In genomic region chr21:46154955-46155513, GRCh38 we compare ENCODE assay signal across 24 cellular contexts. TPM values are rescaled to one million over a fixed set of nuclear protein-coding genes. Genes with fewer than 3 reads are reported as not detected.
DNase-seq lines count a peak whose midpoint lies in the region; ATAC-seq and TF ChIP-seq lines count a peak whose summit lies in the region.
"Had no signal": no experiment of that assay in that cellular context is flagged by ENCODE, and none has a peak within 500 bp of the region (broad histone marks: within the 10 kb centered on the region; RNA-seq: fewer than 3 reads in every experiment).

No MANE protein-coding gene starts in this region.

- H3K36me3 ChIP-seq in WERI-Rb-1 (peaks cover 6% of the 10 kb centered on the region), right lobe of liver (peaks cover 0 to 31% (median 15%) of the 10 kb centered on the region in 4 donors), testis (ENCODE audit: low read depth, missing control alignments) (no peaks in the 10 kb centered on the region)
- H3K36me3 ChIP-seq: brain microvascular endothelial cell, SJSA1 had no signal

- no peaks in the 10 kb centered on the region for H3K27me3 ChIP-seq in WERI-Rb-1 (ENCODE audit: insufficient read depth, low read depth, severe bottlenecking)
- H3K27me3 ChIP-seq in right lobe of liver = no peaks in the 10 kb centered on the region
- H3K27me3 ChIP-seq in testis = no peaks in the 10 kb centered on the region
- H3K27me3 ChIP-seq: brain microvascular endothelial cell, SJSA1 had no signal

- CTCF ChIA-PET in activated naive CD4-positive, alpha-beta T cell treated with anti-CD3 and anti-CD28 coated beads, Interleukin-2, amount 10 ng/mL, durations not matched to agents 7 days and 5 days (lab: Charles Lee) = no interaction called here

- H3K27ac ChIP-seq in WERI-Rb-1 (no peak overlapping the region), right lobe of liver (peak overlapping the region; percentile 91 to 99 (median 93)), testis (peak overlapping the region in 1 of 2 donors; percentile 88)
- H3K27ac ChIP-seq: brain microvascular endothelial cell, HL-60, SJSA1 had no signal

- H3K36me3 Mint-ChIP-seq in activated naive CD4-positive, alpha-beta T cell treated with anti-CD3 and anti-CD28 coated beads, Interleukin-2, amount 10 ng/mL, durations not matched to agents 7 days and 5 days = no peaks in the 10 kb centered on the region
- H3K36me3 Mint-ChIP-seq: activated naive CD8-positive, alpha-beta T cell; CD4-positive, CD25-positive, alpha-beta regulatory T cell; stimulated activated memory B cell treated with anti-CD40 and anti-IgM and Interleukin-4, amounts not matched to agents 10 μg/mL and 1 μg/mL and 100 μg/mL, for 72 hours had no signal

- intact Hi-C loops in right lobe of liver (cut with DNase I) = no loop called here
- intact Hi-C loops in testis (cut with DNase I; ENCODE audit: low total_unique reads) = no loop called here

- WGBS in right lobe of liver (ENCODE audit: insufficient coverage, low coverage, low lambda C conversion rate, missing lambda C conversion rate) = 33% methylated on average over 1 of the region's 16 CpGs
- 80 to 83% methylated on average over 12 to 16 of the region's 16 CpGs for WGBS in testis, 2 donors

- no peak overlapping the region for H3K4me3 Mint-ChIP-seq in activated naive CD4-positive, alpha-beta T cell treated with anti-CD3 and anti-CD28 coated beads, Interleukin-2, amount 10 ng/mL, durations not matched to agents 7 days and 5 days
- H3K4me3 Mint-ChIP-seq: activated naive CD8-positive, alpha-beta T cell; CD4-positive, CD25-positive, alpha-beta regulatory T cell; stimulated activated memory B cell treated with anti-CD40 and anti-IgM and Interleukin-4, amounts not matched to agents 10 μg/mL and 1 μg/mL and 100 μg/mL, for 72 hours had no signal

- H3K9me3 ChIP-seq in WERI-Rb-1 (ENCODE audit: severe bottlenecking) (no peaks in the 10 kb centered on the region), right lobe of liver (no peaks in the 10 kb centered on the region), testis (no peaks in the 10 kb centered on the region)
- H3K9me3 ChIP-seq: mucosa of descending colon, SJSA1 had no signal

- TF ChIP-seq POLR2A in right lobe of liver (IDR thresholded peaks at IDR 0.05) = no peak
- no peak for TF ChIP-seq POLR2A in testis (IDR thresholded peaks at IDR 0.05)

- peak; percentile 0 to 5 (median 0) for ATAC-seq in right lobe of liver
- ATAC-seq in HG02840 (IDR thresholded peaks at IDR 0.05; ENCODE audit: low FRiP score, unreplicated experiment) = no peak
- ATAC-seq: mucosa of descending colon; stimulated activated memory B cell treated with anti-CD40 and anti-IgM and Interleukin-4, amounts not matched to agents 10 μg/mL and 1 μg/mL and 100 μg/mL, for 72 hours had no signal

- peaks cover 0 to 34% (median 3%) of the 10 kb centered on the region in 4 donors for H3K4me1 ChIP-seq in right lobe of liver
- H3K4me1 ChIP-seq in testis = peaks cover 22% of the 10 kb centered on the region

- H3K4me3 ChIP-seq in WERI-Rb-1 (ENCODE audit: low read depth, low read length) = no peak overlapping the region
- peak overlapping the region; percentile 66 to 94 (median 87) for H3K4me3 ChIP-seq in right lobe of liver
- H3K4me3 ChIP-seq in testis = no peak overlapping the region
- H3K4me3 ChIP-seq: mucosa of descending colon, SJSA1 had no signal

- H3K27me3 Mint-ChIP-seq in activated naive CD4-positive, alpha-beta T cell treated with anti-CD3 and anti-CD28 coated beads, Interleukin-2, amount 10 ng/mL, durations not matched to agents 7 days and 5 days = peaks cover 3% of the 10 kb centered on the region
- H3K27me3 Mint-ChIP-seq: activated naive CD8-positive, alpha-beta T cell had no signal

- DNase-seq in activated naive CD4-positive, alpha-beta T cell treated with anti-CD3 and anti-CD28 coated beads, Interleukin-2, amount 10 ng/mL, durations not matched to agents 7 days and 5 days = peak; percentile 14
- DNase-seq in activated naive CD4-positive, alpha-beta T cell treated with Interleukin-2 at 50 U/mL for 16 hours = no peak
- peak; percentile 8 for DNase-seq in WERI-Rb-1
- DNase-seq in right lobe of liver = no peak
- DNase-seq in testis = peak; percentile 12
- DNase-seq in germinal center (ENCODE audit: low spot score) = no peak
- no peak for DNase-seq in NCI-H510A treated with DMSO at 0.1 percent for 48 hours (lab: John Stamatoyannopoulos, UW)
- DNase-seq: ACHN; activated CD4-positive, alpha-beta T cell treated with anti-CD3 and anti-CD28 coated beads for 1 hour; brain microvascular endothelial cell; CD4-positive, CD25-positive, alpha-beta regulatory T cell; dermis blood vessel endothelial cell; DMS79; kidney glomerular epithelial cell; NCI-H2029 treated with DMSO at 0.1 percent for 48 hours; nucleus accumbens; T1000 had no signal

- TF ChIP-seq CTCF in WERI-Rb-1 (IDR thresholded peaks at IDR 0.05; ENCODE audit: low read depth, low read length) (no peak), right lobe of liver (IDR thresholded peaks at IDR 0.05) (no peak), testis (IDR thresholded peaks at IDR 0.05) (no peak)

- no peaks in the 10 kb centered on the region for H3K4me1 Mint-ChIP-seq in activated naive CD4-positive, alpha-beta T cell treated with anti-CD3 and anti-CD28 coated beads, Interleukin-2, amount 10 ng/mL, durations not matched to agents 7 days and 5 days
- H3K4me1 Mint-ChIP-seq: stimulated activated memory B cell treated with anti-CD40 and anti-IgM and Interleukin-4, amounts not matched to agents 10 μg/mL and 1 μg/mL and 100 μg/mL, for 72 hours had no signal

- H3K27ac Mint-ChIP-seq in activated naive CD4-positive, alpha-beta T cell treated with anti-CD3 and anti-CD28 coated beads, Interleukin-2, amount 10 ng/mL, durations not matched to agents 7 days and 5 days = no peak overlapping the region
- H3K27ac Mint-ChIP-seq: activated naive CD8-positive, alpha-beta T cell; CD4-positive, CD25-positive, alpha-beta regulatory T cell; stimulated activated memory B cell treated with anti-CD40 and anti-IgM and Interleukin-4, amounts not matched to agents 10 μg/mL and 1 μg/mL and 100 μg/mL, for 72 hours had no signal

- no peaks in the 10 kb centered on the region for H3K9me3 Mint-ChIP-seq in activated naive CD4-positive, alpha-beta T cell treated with anti-CD3 and anti-CD28 coated beads, Interleukin-2, amount 10 ng/mL, durations not matched to agents 7 days and 5 days
- H3K9me3 Mint-ChIP-seq: CD4-positive, CD25-positive, alpha-beta regulatory T cell; stimulated activated memory B cell treated with anti-CD40 and anti-IgM and Interleukin-4, amounts not matched to agents 10 μg/mL and 1 μg/mL and 100 μg/mL, for 72 hours had no signal

RNA-seq across cellular contexts. Expression of gene FTCD, which starts 0.3 kb away (rescaled TPM):
- total RNA-seq in right lobe of liver = 100 to 1,000 TPM; 141 to 668 (median 417) TPM
- total RNA-seq in testis = 10 to 100 TPM; 50.5 to 63.5 TPM
- polyA plus RNA-seq in testis (ENCODE audit: insufficient read depth, low read depth, low replicate concordance) = 49.2 TPM
- total RNA-seq: CD4-positive, CD25-positive, alpha-beta regulatory T cell; SJSA1 had no signal

RNA-seq across cellular contexts. Expression of gene SPATC1L, which starts 29.2 kb away (rescaled TPM):
- total RNA-seq in right lobe of liver = 1 to 10 TPM in 1 of 6 experiments, under 1 TPM in 3, not detected in 2; 0.31 to 1.7 (median 0.51) TPM
- 10 to 100 TPM; 75.6 to 96.1 TPM for total RNA-seq in testis
- 55.4 TPM for polyA plus RNA-seq in testis (ENCODE audit: insufficient read depth, low read depth, low replicate concordance)

RNA-seq across cellular contexts. Expression of gene COL6A2, which starts 57.1 kb away (rescaled TPM):
- 10 to 100 TPM; 17.3 to 81.7 (median 38.4) TPM for total RNA-seq in right lobe of liver
- 100 to 1,000 TPM; 192 to 236 TPM for total RNA-seq in testis
- 362 TPM for polyA plus RNA-seq in testis (ENCODE audit: insufficient read depth, low read depth, low replicate concordance)
- total RNA-seq: OCI-LY7 had no signal

Comparison
In these comparisons a context has a peak if more than half of its experiments do, and no peak if none do; other contexts are left out.
1. DNase-seq: peak in activated naive CD4-positive, alpha-beta T cell treated with anti-CD3 and anti-CD28 coated beads, Interleukin-2, amount 10 ng/mL, durations not matched to agents 7 days and 5 days (single experiment), WERI-Rb-1 (single experiment) and testis (single experiment); none in activated naive CD4-positive, alpha-beta T cell treated with Interleukin-2 at 50 U/mL for 16 hours (single experiment), right lobe of liver (0 of 3), germinal center (single experiment) and NCI-H510A treated with DMSO at 0.1 percent for 48 hours (single experiment).
2. H3K4me3 ChIP-seq: peak in right lobe of liver (3 of 3); none in WERI-Rb-1 (single experiment) and testis (0 of 2).
3. RNA of gene SPATC1L, which starts 29.2 kb away (total RNA-seq): 75.6 to 96.1 TPM in testis; 0.31 to 1.7 TPM in right lobe of liver; every median in the first group is over 10 times any median in the second.